9 cellular contexts compared by ENCODE assay signal in genomic region chr15:73965094-73965729, GRCh38. TPM values are rescaled to one million over a fixed set of nuclear protein-coding genes. Genes with fewer than 3 reads are reported as not detected.
A peak's percentile ranks its signal among the peaks of the same experiment; 100 is the strongest.
DNase-seq lines count a peak whose midpoint lies in the region; ATAC-seq, FAIRE-seq and TF ChIP-seq lines count a peak whose summit lies in the region.
"Had no signal": no experiment of that assay in that cellular context is flagged by ENCODE, and none has a peak within 500 bp of the region (broad histone marks: within the 10 kb centered on the region; RNA-seq: fewer than 3 reads in every experiment).

No MANE protein-coding gene starts in this region.

- no peak overlapping the region for H3K23ac ChIP-seq in mesenchymal stem cell (ENCODE audit: low read length in 2 of 2)

- CTCF ChIA-PET in activated CD8-positive, alpha-beta T cell treated with anti-CD3 and anti-CD28 coated beads for 36 hours (lab: Charles Lee), result interaction anchor here (0.8 to 4.9 kb wide), 20 partner anchors 8 to 1236 kb away, joined by 3 to 72 read pairs (median 4); partner anchors contain the start of gene TBC1D21

- peak overlapping the region; percentile 8 for H4K91ac ChIP-seq in mesenchymal stem cell (ENCODE audit: low read length)

- no peaks in the 10 kb centered on the region for H3K27me3 ChIP-seq in mesenchymal stem cell (ENCODE audit: control insufficient read depth in 1 of 2, insufficient read depth in 1 of 2, low read length in 2 of 2)

- peak; percentile 65 for TF ChIP-seq CTCF in activated CD8-positive, alpha-beta T cell treated with anti-CD3 and anti-CD28 coated beads for 36 hours (IDR thresholded peaks at IDR 0.05)

- ATAC-seq in GM18505 (IDR thresholded peaks at IDR 0.05; ENCODE audit: unreplicated experiment) (peak; percentile 16), HG03045 (IDR thresholded peaks at IDR 0.05; ENCODE audit: unreplicated experiment) (peak; percentile 43), GM19397 (IDR thresholded peaks at IDR 0.05; ENCODE audit: unreplicated experiment) (no peak), HG02571 (IDR thresholded peaks at IDR 0.05; ENCODE audit: unreplicated experiment) (no peak)
- peak; percentile 66 for ATAC-seq in activated CD8-positive, alpha-beta T cell treated with anti-CD3 and anti-CD28 coated beads for 36 hours

- peak; percentile 77 for DNase-seq in activated CD8-positive, alpha-beta T cell treated with anti-CD3 and anti-CD28 coated beads for 36 hours
- DNase-seq in mesenchymal stem cell, result no peak
- DNase-seq in GM19239 (ENCODE audit: insufficient read length, low spot score), result no peak
- no peak for DNase-seq in NCI-H1105 treated with DMSO at 0.1 percent for 48 hours (lab: John Stamatoyannopoulos, UW)

- POLR2A ChIA-PET in activated CD8-positive, alpha-beta T cell treated with anti-CD3 and anti-CD28 coated beads for 36 hours (lab: Charles Lee), result interaction anchor here (0.6 to 2.6 kb wide), 4 partner anchors 9 to 1202 kb away, joined by 3 to 7 read pairs (median 4); no protein-coding TSS in a partner anchor

- peak overlapping the region; percentile 37 to 82 for H3K18ac ChIP-seq in mesenchymal stem cell (ENCODE audit: low read depth in 1 of 2, low read length in 2 of 2)

- no peak for TF ChIP-seq POLR2A in GM18505 (IDR thresholded peaks at IDR 0.05; ENCODE audit: borderline replicate concordance, extremely low read depth, insufficient read depth, insufficient read length)

- H3K79me1 ChIP-seq in mesenchymal stem cell (replicated peaks; ENCODE audit: low read length, poor library complexity, severe bottlenecking), result no peaks in the 10 kb centered on the region

- no peaks in the 10 kb centered on the region for H3K27me3 Mint-ChIP-seq in activated CD8-positive, alpha-beta T cell treated with anti-CD3 and anti-CD28 coated beads for 36 hours

- 28% methylated on average over 10 of the region's 13 CpGs for WGBS in mesenchymal stem cell

- no peak overlapping the region for H2BK15ac ChIP-seq in mesenchymal stem cell (ENCODE audit: low read depth, poor library complexity, severe bottlenecking)

- H3K36me3 ChIP-seq in mesenchymal stem cell (ENCODE audit: control insufficient read depth in 1 of 2, insufficient read depth in 2 of 2, low read depth in 1 of 2, low read length in 2 of 2), result no peaks in the 10 kb centered on the region

- peak overlapping the region; percentile 26 for H3K9ac ChIP-seq in mesenchymal stem cell (ENCODE audit: low read length)

- H3K14ac ChIP-seq in mesenchymal stem cell (ENCODE audit: low read length in 2 of 2), result no peak overlapping the region

- H2BK12ac ChIP-seq in mesenchymal stem cell (ENCODE audit: low read length in 2 of 2), result peak overlapping the region; percentile 84 to 87

- intact Hi-C loops in activated CD8-positive, alpha-beta T cell treated with anti-CD3 and anti-CD28 coated beads for 36 hours (cut with micrococcal nuclease), result no loop called here

- H4K8ac ChIP-seq in mesenchymal stem cell (ENCODE audit: low read length), result peak overlapping the region; percentile 24

- H2AK5ac ChIP-seq in mesenchymal stem cell (ENCODE audit: low read length, severe bottlenecking), result no peak overlapping the region

- H3K27ac Mint-ChIP-seq in activated CD8-positive, alpha-beta T cell treated with anti-CD3 and anti-CD28 coated beads for 36 hours, result peak overlapping the region; percentile 91

- H3K36me3 Mint-ChIP-seq in activated CD8-positive, alpha-beta T cell treated with anti-CD3 and anti-CD28 coated beads for 36 hours (ENCODE audit: low read depth), result no peaks in the 10 kb centered on the region

- FAIRE-seq in GM19239 (lab: Jason Lieb, UNC), result no peak
- FAIRE-seq: islet of Langerhans had no signal

- peaks cover 8% of the 10 kb centered on the region for H3K4me1 ChIP-seq in mesenchymal stem cell (ENCODE audit: control insufficient read depth, insufficient read depth, low read depth, low read length)

- H3K4me1 Mint-ChIP-seq in activated CD8-positive, alpha-beta T cell treated with anti-CD3 and anti-CD28 coated beads for 36 hours (ENCODE audit: low read depth), result peaks cover 28% of the 10 kb centered on the region

- no peak overlapping the region for H2BK5ac ChIP-seq in mesenchymal stem cell (ENCODE audit: low read depth, low read length, poor library complexity, severe bottlenecking)

- H2BK120ac ChIP-seq in mesenchymal stem cell (ENCODE audit: low read depth, low read length), result no peak overlapping the region

- H3K9me3 ChIP-seq in mesenchymal stem cell (ENCODE audit: control insufficient read depth, low read length), result no peaks in the 10 kb centered on the region

- no peaks in the 10 kb centered on the region for H3K9me3 Mint-ChIP-seq in activated CD8-positive, alpha-beta T cell treated with anti-CD3 and anti-CD28 coated beads for 36 hours

- H3K27ac ChIP-seq in mesenchymal stem cell (ENCODE audit: low read length, poor library complexity, severe bottlenecking), result peak overlapping the region; percentile 3

- H3K4me2 ChIP-seq in mesenchymal stem cell (ENCODE audit: low read length, poor library complexity, severe bottlenecking), result peak overlapping the region; percentile 8

- peak overlapping the region in 1 of 2 experiments; percentile 45 for H3K4me3 ChIP-seq in mesenchymal stem cell (ENCODE audit: insufficient read depth in 1 of 2, low read depth in 1 of 2, low read length in 2 of 2)

- H3K4ac ChIP-seq in mesenchymal stem cell (ENCODE audit: low read depth in 1 of 2, low read length in 2 of 2), result peak overlapping the region in 1 of 2 experiments; percentile 22

- H3K4me3 Mint-ChIP-seq in activated CD8-positive, alpha-beta T cell treated with anti-CD3 and anti-CD28 coated beads for 36 hours, result peak overlapping the region; percentile 71

- peak overlapping the region; percentile 16 for H2AFZ ChIP-seq in mesenchymal stem cell (ENCODE audit: low read depth, low read length)

RNA-seq across cellular contexts. Expression of gene STOML1, which starts 26.9 kb away (rescaled TPM):
- 1 to 10 TPM; 5.2 to 6.5 TPM for total RNA-seq in activated CD8-positive, alpha-beta T cell treated with anti-CD3 and anti-CD28 coated beads for 36 hours
- 7.8 TPM for polyA plus RNA-seq in mesenchymal stem cell (2013, experiment 1 of 2)
- polyA plus RNA-seq in mesenchymal stem cell (2013, experiment 2 of 2), result 8.5 TPM

RNA-seq across cellular contexts. Expression of gene PML, which starts 29.3 kb away (rescaled TPM):
- 10 to 100 TPM; 48.8 to 49.6 TPM for total RNA-seq in activated CD8-positive, alpha-beta T cell treated with anti-CD3 and anti-CD28 coated beads for 36 hours
- polyA plus RNA-seq in mesenchymal stem cell (2013, experiment 1 of 2), result 49.0 TPM
- 51.3 TPM for polyA plus RNA-seq in mesenchymal stem cell (2013, experiment 2 of 2)

RNA-seq across cellular contexts. Expression of gene LOXL1, which starts 39.0 kb away (rescaled TPM):
- 1 to 10 TPM; 1.6 to 2.8 TPM for total RNA-seq in activated CD8-positive, alpha-beta T cell treated with anti-CD3 and anti-CD28 coated beads for 36 hours
- polyA plus RNA-seq in mesenchymal stem cell (2013, experiment 1 of 2), result 187 TPM
- 181 TPM for polyA plus RNA-seq in mesenchymal stem cell (2013, experiment 2 of 2)

Comparison
In these comparisons a context has a peak if more than half of its experiments do, and no peak if none do; other contexts are left out.
1. ATAC-seq: peak in GM18505 (single experiment), HG03045 (single experiment) and activated CD8-positive, alpha-beta T cell treated with anti-CD3 and anti-CD28 coated beads for 36 hours (single experiment); none in GM19397 (single experiment) and HG02571 (single experiment).